ENCODE assay signal across 9 cellular contexts in genomic region chr19:45263013-45263412, GRCh38. TPM values are rescaled to one million over a fixed set of nuclear protein-coding genes. Genes with fewer than 3 reads are reported as not detected.
"Had no signal": no experiment of that assay in that cellular context is flagged by ENCODE, and none has a peak within 500 bp of the region (broad histone marks: within the 10 kb centered on the region; RNA-seq: fewer than 3 reads in every experiment).

No MANE protein-coding gene starts in this region.

- DNase-seq: HFFc6, IMR-90 had no signal

- H3K27ac Mint-ChIP-seq: GM23338, HFFc6 had no signal

- H3K9me3 Mint-ChIP-seq: GM23338, HFFc6 had no signal

- H3K4me1 Mint-ChIP-seq: GM23338 had no signal

- H2AFZ ChIP-seq: GM23338 had no signal

- H3K4me3 ChIP-seq: GM23338, HAP-1 had no signal

- ATAC-seq: GM23338, HCT116 had no signal

- H3K27ac ChIP-seq: HL-60 had no signal

- FAIRE-seq: H1, H54 had no signal

- H3K4me3 Mint-ChIP-seq: GM23338, HFFc6 had no signal

- H3K9me3 ChIP-seq: HAP-1 had no signal

- H3K4me1 ChIP-seq: HAP-1 had no signal

- H3K4me2 ChIP-seq: GM23338 had no signal

RNA-seq across cellular contexts. Expression of gene EXOC3L2, which starts 17.8 kb away (rescaled TPM):
- total RNA-seq: IMR-90 had no signal

RNA-seq across cellular contexts. Expression of gene CKM, which starts 59.7 kb away (rescaled TPM):
- total RNA-seq: GM23338, H1, HFFc6, HT1080, IMR-90 had no signal
- polyA plus RNA-seq: GM23338, IMR-90 had no signal
